24 cellular contexts compared by ENCODE assay signal in genomic region chr10:535953-536352, GRCh38.
"Had no signal": no experiment of that assay in that cellular context is flagged by ENCODE, and none has a peak within 500 bp of the region (broad histone marks: within the 10 kb centered on the region; RNA-seq: fewer than 3 reads in every experiment).

No MANE protein-coding gene starts in this region.

- H3K4me3 ChIP-seq: breast epithelium, MG63, PC-9 had no signal

- ATAC-seq: activated CD8-positive, alpha-beta memory T cell treated with anti-CD3 and anti-CD28 coated beads, Interleukin-2, amount 10 ng/mL, durations not matched to agents 7 days and 5 days; WTC11 had no signal

- H3K9me3 ChIP-seq: breast epithelium, MG63 had no signal

- H3K4me2 ChIP-seq: PC-9 had no signal

- H3K36me3 ChIP-seq: breast epithelium, MG63 had no signal

- H3K4me3 Mint-ChIP-seq: activated CD4-positive, alpha-beta T cell treated with anti-CD3 and anti-CD28 coated beads, Interleukin-2, amount 10 ng/mL, durations not matched to agents 24 days and 14 days; activated CD8-positive, alpha-beta memory T cell treated with anti-CD3 and anti-CD28 coated beads, Interleukin-2, amount 10 ng/mL, durations not matched to agents 7 days and 5 days; activated naive CD4-positive, alpha-beta T cell treated with anti-CD3 and anti-CD28 coated beads, Interleukin-2, amount 50 U/mL, for 24 hours; activated T-cell treated with anti-CD3 and anti-CD28 coated beads, Interleukin-2, amount 50 U/mL, for 24 hours; activated T-helper 1 cell treated with anti-CD3 and anti-CD28 coated beads, Interleukin-12 subunit alpha, Interleukin-12 subunit beta, Interleukin-2, Interleukin-4 antibody, amounts not matched to agents 30 ng/mL and 10 ng/mL and 1 ng/mL, durations not matched to agents 14 hours and 24 hours and 36 hours; T-helper 1 cell treated with Interleukin-12 subunit alpha and Interleukin-12 subunit beta and Interleukin-4 antibody, amounts not matched to agents 30 μg/mL and 1 μg/mL, for 36 hours; WTC11 had no signal

- H3K4me1 Mint-ChIP-seq: activated CD4-positive, alpha-beta T cell treated with anti-CD3 and anti-CD28 coated beads, Interleukin-2, amount 10 ng/mL, durations not matched to agents 24 days and 14 days; activated CD8-positive, alpha-beta memory T cell treated with anti-CD3 and anti-CD28 coated beads, Interleukin-2, amount 10 ng/mL, durations not matched to agents 7 days and 5 days had no signal

- H3K9me3 Mint-ChIP-seq: activated CD4-positive, alpha-beta T cell treated with anti-CD3 and anti-CD28 coated beads, Interleukin-2, amount 10 ng/mL, durations not matched to agents 24 days and 14 days; activated naive CD4-positive, alpha-beta T cell treated with anti-CD3 and anti-CD28 coated beads, Interleukin-2, amount 50 U/mL, for 24 hours; activated T-cell treated with anti-CD3 and anti-CD28 coated beads, Interleukin-2, amount 50 U/mL, for 24 hours; activated T-helper 1 cell treated with anti-CD3 and anti-CD28 coated beads, Interleukin-12 subunit alpha, Interleukin-12 subunit beta, Interleukin-2, Interleukin-4 antibody, amounts not matched to agents 30 ng/mL and 10 ng/mL and 1 ng/mL, durations not matched to agents 14 hours and 24 hours and 36 hours; T-helper 1 cell treated with Interleukin-12 subunit alpha and Interleukin-12 subunit beta and Interleukin-4 antibody, amounts not matched to agents 30 μg/mL and 1 μg/mL, for 36 hours; WTC11 had no signal

- H3K27ac Mint-ChIP-seq: activated CD4-positive, alpha-beta T cell treated with anti-CD3 and anti-CD28 coated beads, Interleukin-2, amount 10 ng/mL, durations not matched to agents 24 days and 14 days; activated CD8-positive, alpha-beta memory T cell treated with anti-CD3 and anti-CD28 coated beads, Interleukin-2, amount 10 ng/mL, durations not matched to agents 7 days and 5 days; activated naive CD4-positive, alpha-beta T cell treated with anti-CD3 and anti-CD28 coated beads, Interleukin-2, amount 50 U/mL, for 24 hours; activated T-cell treated with anti-CD3 and anti-CD28 coated beads, Interleukin-2, amount 50 U/mL, for 24 hours; activated T-helper 1 cell treated with anti-CD3 and anti-CD28 coated beads, Interleukin-12 subunit alpha, Interleukin-12 subunit beta, Interleukin-2, Interleukin-4 antibody, amounts not matched to agents 30 ng/mL and 10 ng/mL and 1 ng/mL, durations not matched to agents 14 hours and 24 hours and 36 hours; T-helper 1 cell treated with Interleukin-12 subunit alpha and Interleukin-12 subunit beta and Interleukin-4 antibody, amounts not matched to agents 30 μg/mL and 1 μg/mL, for 36 hours; WTC11 had no signal

- H3K36me3 Mint-ChIP-seq: activated CD8-positive, alpha-beta memory T cell treated with anti-CD3 and anti-CD28 coated beads, Interleukin-2, amount 10 ng/mL, durations not matched to agents 7 days and 5 days; activated naive CD4-positive, alpha-beta T cell treated with anti-CD3 and anti-CD28 coated beads, Interleukin-2, amount 50 U/mL, for 24 hours; WTC11 had no signal

- H3K4me1 ChIP-seq: breast epithelium had no signal

- H3K27me3 ChIP-seq: breast epithelium, MG63 had no signal

- DNase-seq: activated CD4-positive, alpha-beta T cell treated with anti-CD3 and anti-CD28 coated beads for 1 hour; activated CD4-positive, alpha-beta T cell treated with anti-CD3 and anti-CD28 coated beads, Interleukin-2, amount 10 ng/mL, durations not matched to agents 24 days and 14 days; activated CD4-positive, alpha-beta T cell treated with anti-CD3 and anti-CD28 coated beads, Interleukin-2, amount 50 U/mL, for 48 hours; activated CD8-positive, alpha-beta memory T cell treated with anti-CD3 and anti-CD28 coated beads, Interleukin-2, amount 10 ng/mL, durations not matched to agents 7 days and 5 days; activated effector memory CD4-positive, alpha-beta T cell treated with Interleukin-2 at 50 U/mL for 16 hours; activated naive CD4-positive, alpha-beta T cell; activated T-cell treated with anti-CD3 and anti-CD28 coated beads, Interleukin-2, amount 50 U/mL, for 24 hours; caudate nucleus; MV-4-11; NCI-H1092 treated with DMSO at 0.1 percent for 48 hours; NCI-H1417 treated with DMSO at 0.1 percent for 48 hours; NCI-H1694; NCI-H2029; NCI-H345; NCI-H510A treated with DMSO at 0.1 percent for 48 hours; NCI-H69; PC-9; SHP77 treated with DMSO at 0.1 percent for 48 hours had no signal

- H3K27ac ChIP-seq: breast epithelium, PC-9 had no signal
